In genomic region chr1:161192476-161193465, GRCh38 we compare ENCODE assay signal across 8 cellular contexts. TPM values are rescaled to one million over a fixed set of nuclear protein-coding genes. Genes with fewer than 3 reads are reported as not detected.
DNase-seq lines count a peak whose midpoint lies in the region; ATAC-seq, FAIRE-seq and TF ChIP-seq lines count a peak whose summit lies in the region.

No MANE protein-coding gene starts in this region.

- no peak for TF ChIP-seq POLR2A in A549 (IDR thresholded peaks at IDR 0.05; ENCODE audit: low read length)

- no peaks in the 10 kb centered on the region for H3K36me3 Mint-ChIP-seq in activated CD4-positive, alpha-beta memory T cell treated with anti-CD3 and anti-CD28 coated beads, Interleukin-2, amount 10 ng/mL, durations not matched to agents 7 days and 5 days (ENCODE audit: low read depth)
- H3K36me3 Mint-ChIP-seq in mesothelial cell of epicardium, result no peaks in the 10 kb centered on the region

- peaks cover 53% of the 10 kb centered on the region for H3K4me1 Mint-ChIP-seq in activated CD4-positive, alpha-beta memory T cell treated with anti-CD3 and anti-CD28 coated beads, Interleukin-2, amount 10 ng/mL, durations not matched to agents 7 days and 5 days
- peaks cover 15% of the 10 kb centered on the region for H3K4me1 Mint-ChIP-seq in mesothelial cell of epicardium

- H3K27ac ChIP-seq in A549, result no peak overlapping the region

- TF ChIP-seq RAD21 in A549 (conservative IDR thresholded peaks at IDR 0.05 in 1 of 2, IDR thresholded peaks at IDR 0.05 in 1 of 2), result peak; percentile 62 to 73

- ATAC-seq in A549 (peak; percentile 88 to 93), GM18502 (IDR thresholded peaks at IDR 0.05; ENCODE audit: poor library complexity, unreplicated experiment) (peak; percentile 61)

- DNase-seq in A549 (ENCODE audit: low read depth in 1 of 2, low spot score in 1 of 2), result peak; percentile 72 to 84
- peak; percentile 71 for DNase-seq in HPDE6-E6E7 (ENCODE audit: extremely low spot score)
- peak; percentile 94 for DNase-seq in NCI-H82 (lab: John Stamatoyannopoulos, UW)
- peak; percentile 77 for DNase-seq in activated CD4-positive, alpha-beta memory T cell treated with anti-CD3 and anti-CD28 coated beads, Interleukin-2, amount 10 ng/mL, durations not matched to agents 7 days and 5 days
- DNase-seq in ecto neural progenitor cell (ENCODE audit: low spot score), result peak; percentile 72
- DNase-seq in mesothelial cell of epicardium (ENCODE audit: low spot score in 2 of 2, unreplicated experiment in 2 of 2), result peak in 1 of 2 experiments; percentile 65
- DNase-seq in stimulated activated naive CD4-positive, alpha-beta T cell (lab: John Stamatoyannopoulos, UW), result peak; percentile 41 to 81 (median 51)

- no peaks in the 10 kb centered on the region for H3K9me3 Mint-ChIP-seq in activated CD4-positive, alpha-beta memory T cell treated with anti-CD3 and anti-CD28 coated beads, Interleukin-2, amount 10 ng/mL, durations not matched to agents 7 days and 5 days
- H3K9me3 Mint-ChIP-seq in mesothelial cell of epicardium, result no peaks in the 10 kb centered on the region

- TF ChIP-seq EP300 in A549 (IDR thresholded peaks at IDR 0.05), result no peak

- no peak overlapping the region for H3K4me2 ChIP-seq in A549

- POLR2A ChIA-PET in A549 (lab: Yijun Ruan, JAX), result no interaction called here
- POLR2A ChIA-PET in activated CD4-positive, alpha-beta memory T cell treated with anti-CD3 and anti-CD28 coated beads, Interleukin-2, amount 10 ng/mL, durations not matched to agents 7 days and 5 days (lab: Charles Lee), result interaction anchor here (0.6 to 4.3 kb wide), 6 partner anchors 10 to 33 kb away, joined by 3 to 49 read pairs (median 10); partner anchors contain the start of genes B4GALT3, NDUFS2 and TOMM40L

- H3K9me3 ChIP-seq in A549, result no peaks in the 10 kb centered on the region

- FAIRE-seq in A549 (lab: Jason Lieb, UNC), result peak; percentile 65

- CTCF ChIA-PET in A549 (lab: Yijun Ruan, JAX), result interaction anchor here (0.6 to 7.8 kb wide), 31 partner anchors 11 to 202 kb away, joined by 3 to 93 read pairs (median 4); partner anchors contain the start of genes APOA2, CFAP126, NDUFS2 and PPOX
- CTCF ChIA-PET in activated CD4-positive, alpha-beta memory T cell treated with anti-CD3 and anti-CD28 coated beads, Interleukin-2, amount 10 ng/mL, durations not matched to agents 7 days and 5 days (lab: Charles Lee), result interaction anchor here (0.6 to 6.7 kb wide), 21 partner anchors 10 to 268 kb away, joined by 3 to 79 read pairs (median 5); partner anchors contain the start of genes B4GALT3, NDUFS2, PPOX and TOMM40L

- H3K4me3 Mint-ChIP-seq in activated CD4-positive, alpha-beta memory T cell treated with anti-CD3 and anti-CD28 coated beads, Interleukin-2, amount 10 ng/mL, durations not matched to agents 7 days and 5 days, result no peak overlapping the region
- no peak overlapping the region for H3K4me3 Mint-ChIP-seq in mesothelial cell of epicardium

- no peaks in the 10 kb centered on the region for H3K4me1 ChIP-seq in A549

- H3K27ac Mint-ChIP-seq in activated CD4-positive, alpha-beta memory T cell treated with anti-CD3 and anti-CD28 coated beads, Interleukin-2, amount 10 ng/mL, durations not matched to agents 7 days and 5 days, result peak overlapping the region; percentile 56
- no peak overlapping the region for H3K27ac Mint-ChIP-seq in mesothelial cell of epicardium

- H3K4me3 ChIP-seq in A549, result no peak overlapping the region

- TF ChIP-seq CTCF in A549 (IDR thresholded peaks at IDR 0.05), result peak; percentile 81
- TF ChIP-seq CTCF in mesothelial cell of epicardium (IDR thresholded peaks at IDR 0.05; ENCODE audit: unreplicated experiment), result peak; percentile 85

- no peaks in the 10 kb centered on the region for H3K27me3 Mint-ChIP-seq in activated CD4-positive, alpha-beta memory T cell treated with anti-CD3 and anti-CD28 coated beads, Interleukin-2, amount 10 ng/mL, durations not matched to agents 7 days and 5 days
- H3K27me3 Mint-ChIP-seq in mesothelial cell of epicardium (ENCODE audit: low read depth), result no peaks in the 10 kb centered on the region

- WGBS in A549 (ENCODE audit: missing lambda C conversion rate), result 44% methylated on average over 13 of the region's 15 CpGs

TF ChIP-seq in A549, 52 proteins besides CTCF, POLR2A, EP300 and RAD21:
- TF ChIP-seq BHLHE40 (IDR thresholded peaks at IDR 0.05; ENCODE audit: low read depth, low read length) (no peak), SMC3 (IDR thresholded peaks at IDR 0.05) (peak; percentile 66), MAZ (IDR thresholded peaks at IDR 0.05; ENCODE audit: borderline replicate concordance, low read depth, low read length) (no peak), NFE2L2 (conservative IDR thresholded peaks at IDR 0.05; ENCODE audit: low read length) (no peak)

RNA-seq across cellular contexts. Expression of gene ADAMTS4, which starts 6.1 kb away (rescaled TPM):
- polyA plus RNA-seq in A549 (2011; rRNA removed) (not detected in 2 replicates), A549 (2017; fragmentation: RNase III; extraction: RNeasy Plus Mini Kit Qiagen cat#74134 plus additional on column Dnase treatment) (0.01 TPM in 1 of 3 replicates, not detected in the others)
- under 0.01 and 0.01 TPM in 2 replicates for polyA plus RNA-seq in A549 (2012; cell fraction: cytosol; rRNA removed)
- polyA plus RNA-seq in A549 (2012; cell fraction: nucleus; rRNA removed), result 0.01 TPM in 1 of 2 replicates, not detected in the other
- not detected in 2 replicates for polyA minus RNA-seq in A549 (2011; rRNA and poly(A)+ RNA removed)
- total RNA-seq in activated CD4-positive, alpha-beta memory T cell treated with anti-CD3 and anti-CD28 coated beads, Interleukin-2, amount 10 ng/mL, durations not matched to agents 7 days and 5 days, result 1 to 10 TPM in 1 of 2 experiments, under 1 TPM in 1; 0.83 to 1.2 TPM
- total RNA-seq in mesothelial cell of epicardium, result 6.8 to 9.9 TPM (median 9.2 TPM) in 3 replicates

RNA-seq across cellular contexts. Expression of gene NDUFS2, which starts 9.4 kb away (rescaled TPM):
- polyA plus RNA-seq in A549 (2011; rRNA removed) (125 and 144 TPM in 2 replicates), A549 (2017; fragmentation: RNase III; extraction: RNeasy Plus Mini Kit Qiagen cat#74134 plus additional on column Dnase treatment) (142 to 145 TPM (median 142 TPM) in 3 replicates)
- 128 and 142 TPM in 2 replicates for polyA plus RNA-seq in A549 (2012; cell fraction: cytosol; rRNA removed)
- polyA plus RNA-seq in A549 (2012; cell fraction: nucleus; rRNA removed), result 69.3 and 95.2 TPM in 2 replicates
- polyA minus RNA-seq in A549 (2011; rRNA and poly(A)+ RNA removed), result 187 and 207 TPM in 2 replicates
- 10 to 100 TPM; 83.0 to 87.3 TPM for total RNA-seq in activated CD4-positive, alpha-beta memory T cell treated with anti-CD3 and anti-CD28 coated beads, Interleukin-2, amount 10 ng/mL, durations not matched to agents 7 days and 5 days
- 70.1 to 72.0 TPM (median 70.8 TPM) in 3 replicates for total RNA-seq in mesothelial cell of epicardium

RNA-seq across cellular contexts. Expression of gene B4GALT3, which starts 15.5 kb away (rescaled TPM):
- polyA plus RNA-seq in A549 (2011; rRNA removed) (25.3 and 31.4 TPM in 2 replicates), A549 (2017; fragmentation: RNase III; extraction: RNeasy Plus Mini Kit Qiagen cat#74134 plus additional on column Dnase treatment) (23.3 to 26.7 TPM (median 25.5 TPM) in 3 replicates)
- 35.0 and 40.9 TPM in 2 replicates for polyA plus RNA-seq in A549 (2012; cell fraction: cytosol; rRNA removed)
- 51.5 and 54.2 TPM in 2 replicates for polyA plus RNA-seq in A549 (2012; cell fraction: nucleus; rRNA removed)
- 19.1 and 20.1 TPM in 2 replicates for polyA minus RNA-seq in A549 (2011; rRNA and poly(A)+ RNA removed)
- total RNA-seq in activated CD4-positive, alpha-beta memory T cell treated with anti-CD3 and anti-CD28 coated beads, Interleukin-2, amount 10 ng/mL, durations not matched to agents 7 days and 5 days, result 10 to 100 TPM; 55.0 to 56.7 TPM
- total RNA-seq in mesothelial cell of epicardium, result 38.0 to 43.0 TPM (median 40.5 TPM) in 3 replicates

RNA-seq across cellular contexts. Expression of gene FCER1G, which starts 22.3 kb away (rescaled TPM):
- polyA plus RNA-seq in A549 (2011; rRNA removed), result 0.40 and 0.83 TPM in 2 replicates
- polyA plus RNA-seq in A549 (2012; cell fraction: cytosol; rRNA removed), result 0.20 and 0.31 TPM in 2 replicates
- 0.26 and 0.54 TPM in 2 replicates for polyA plus RNA-seq in A549 (2012; cell fraction: nucleus; rRNA removed)
- 0.25 TPM in 1 of 3 replicates, not detected in the others for polyA plus RNA-seq in A549 (2017; fragmentation: RNase III; extraction: RNeasy Plus Mini Kit Qiagen cat#74134 plus additional on column Dnase treatment)
- polyA minus RNA-seq in A549 (2011; rRNA and poly(A)+ RNA removed), result not detected in 2 replicates
- 1 to 10 TPM; 1.1 to 1.3 TPM for total RNA-seq in activated CD4-positive, alpha-beta memory T cell treated with anti-CD3 and anti-CD28 coated beads, Interleukin-2, amount 10 ng/mL, durations not matched to agents 7 days and 5 days
- 0.40 to 1.8 TPM (median 1.3 TPM) in 3 replicates for total RNA-seq in mesothelial cell of epicardium

RNA-seq across cellular contexts. Expression of gene PPOX, which starts 26.5 kb away (rescaled TPM):
- polyA plus RNA-seq in A549 (2011; rRNA removed) (13.8 and 16.4 TPM in 2 replicates), A549 (2017; fragmentation: RNase III; extraction: RNeasy Plus Mini Kit Qiagen cat#74134 plus additional on column Dnase treatment) (13.5 to 16.1 TPM (median 14.1 TPM) in 3 replicates)
- 14.2 and 17.6 TPM in 2 replicates for polyA plus RNA-seq in A549 (2012; cell fraction: cytosol; rRNA removed)
- polyA plus RNA-seq in A549 (2012; cell fraction: nucleus; rRNA removed), result 50.6 and 54.8 TPM in 2 replicates
- polyA minus RNA-seq in A549 (2011; rRNA and poly(A)+ RNA removed), result 14.8 and 18.4 TPM in 2 replicates
- 10 to 100 TPM; 32.9 to 33.2 TPM for total RNA-seq in activated CD4-positive, alpha-beta memory T cell treated with anti-CD3 and anti-CD28 coated beads, Interleukin-2, amount 10 ng/mL, durations not matched to agents 7 days and 5 days
- total RNA-seq in mesothelial cell of epicardium, result 48.9 to 49.7 TPM (median 49.0 TPM) in 3 replicates
